Comparison of ENCODE assay signal across 17 cellular contexts in the genomic region with DNA sequence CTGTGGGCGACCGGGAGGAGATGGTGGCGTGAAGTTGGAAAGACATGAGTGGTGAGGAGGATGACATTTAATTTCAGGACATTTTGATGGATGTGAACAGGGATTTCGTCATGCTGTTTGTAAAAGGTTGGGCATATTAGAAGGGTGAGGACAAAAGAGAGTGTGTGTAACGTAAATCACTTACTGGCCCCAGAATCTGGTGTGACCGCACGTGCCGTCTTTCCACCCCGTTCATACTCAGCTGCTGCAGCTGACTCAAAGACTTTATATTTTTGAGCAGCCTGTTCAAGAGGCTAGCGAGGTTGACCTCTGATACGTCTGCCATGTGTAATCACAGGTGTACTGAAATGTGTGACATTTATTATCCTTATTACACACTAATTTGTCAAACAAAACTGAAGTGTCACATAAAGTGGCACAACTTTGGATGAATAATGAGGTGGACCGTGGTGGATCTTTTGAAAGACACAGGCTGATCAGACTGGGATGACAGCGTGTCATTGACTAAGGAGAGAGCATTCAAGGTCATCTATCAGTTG.
"Had no signal": no experiment of that assay in that cellular context is flagged by ENCODE, and none has a peak within 500 bp of the region (broad histone marks: within the 10 kb centered on the region; RNA-seq: fewer than 3 reads in every experiment).

No MANE protein-coding gene starts in this region.

- H3K27me3 ChIP-seq: brain microvascular endothelial cell, transverse colon had no signal

- H3K4me3 ChIP-seq: mucosa of descending colon, transverse colon had no signal

- H3K27ac ChIP-seq: WERI-Rb-1 had no signal

- ATAC-seq: activated CD4-positive, alpha-beta T cell treated with anti-CD3 and anti-CD28 coated beads for 36 hours; activated T-cell treated with anti-CD3 and anti-CD28 coated beads, Interleukin-2, amount 50 U/mL, for 72 hours; esophagus mucosa; left cardiac atrium; natural killer cell treated with Interleukin-12 subunit alpha and Interleukin-12 subunit beta and Interleukin-15 and Interleukin-18, amount 100 ng/mL, for 72 hours; stimulated activated memory B cell treated with anti-CD40 and anti-IgM and Interleukin-4, amounts not matched to agents 10 μg/mL and 1 μg/mL and 100 μg/mL, for 72 hours had no signal

- H3K36me3 ChIP-seq: brain microvascular endothelial cell, transverse colon, WERI-Rb-1 had no signal

- H3K9me3 ChIP-seq: mucosa of descending colon, transverse colon had no signal

- DNase-seq: activated CD4-positive, alpha-beta memory T cell treated with anti-CD3 and anti-CD28 coated beads, Interleukin-2, amount 10 ng/mL, durations not matched to agents 7 days and 5 days; activated CD4-positive, alpha-beta T cell treated with anti-CD3 and anti-CD28 coated beads for 36 hours; activated CD8-positive, alpha-beta memory T cell treated with anti-CD3 and anti-CD28 coated beads, Interleukin-2, amount 50 U/mL, for 4 hours; activated gamma-delta T cell treated with Interleukin-2 at 50 U/mL for 16 hours; activated naive CD8-positive, alpha-beta T cell treated with anti-CD3 and anti-CD28 coated beads for 36 hours; activated T-cell treated with anti-CD3 and anti-CD28 coated beads, Interleukin-2, amount 50 U/mL, for 72 hours; brain microvascular endothelial cell; cerebellar nuclear complex; glutamatergic neuron; immature natural killer cell; left cardiac atrium; transverse colon; WERI-Rb-1 had no signal
